Comparison of ENCODE assay signal across 29 cellular contexts in the genomic region with DNA sequence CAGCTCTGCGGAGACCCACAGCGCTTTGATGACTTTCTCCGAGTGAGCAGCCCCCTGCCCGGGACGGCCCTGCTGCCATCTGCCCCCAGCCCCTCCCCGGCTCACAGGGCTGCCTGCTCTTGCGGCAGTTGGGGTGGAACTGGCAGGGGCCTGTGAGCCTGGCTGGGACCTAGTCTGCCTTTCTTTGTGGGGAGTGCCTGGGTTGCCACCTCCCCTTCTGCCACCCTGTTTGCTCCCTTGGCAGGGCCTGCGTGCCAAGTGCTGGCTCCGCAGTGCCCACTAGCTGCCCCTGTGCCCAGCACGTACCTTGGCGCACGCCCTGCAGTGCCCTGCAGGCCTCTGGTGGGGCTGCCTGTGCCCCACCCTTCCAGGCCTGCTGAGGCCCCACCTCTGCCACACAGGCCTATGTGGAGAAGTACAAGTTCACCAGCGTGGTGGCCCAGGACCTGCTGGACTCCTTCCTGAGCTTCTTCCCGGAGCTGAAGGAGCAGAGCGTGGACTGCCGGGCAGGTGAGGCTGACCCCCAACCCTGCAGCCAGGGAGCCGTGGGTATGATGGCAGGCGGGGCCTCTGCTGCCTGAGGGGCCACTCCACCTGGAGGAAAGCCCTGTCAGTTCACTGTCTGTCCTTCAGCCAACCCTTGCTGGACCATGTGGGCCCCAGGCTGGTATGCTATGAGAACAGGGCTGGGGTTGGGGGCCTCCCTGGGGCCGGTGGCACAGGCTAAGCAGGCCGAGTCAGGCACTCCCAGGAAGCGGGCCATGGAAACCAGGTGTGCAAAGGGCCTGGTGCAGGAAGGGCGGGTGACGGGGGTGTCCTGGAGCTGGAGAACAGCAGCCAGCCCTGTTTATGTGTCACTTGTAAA. TPM values are rescaled to one million over a fixed set of nuclear protein-coding genes. Genes with fewer than 3 reads are reported as not detected.
DNase-seq lines count a peak whose midpoint lies in the region; FAIRE-seq and TF ChIP-seq lines count a peak whose summit lies in the region.
"Had no signal": no experiment of that assay in that cellular context is flagged by ENCODE, and none has a peak within 500 bp of the region (broad histone marks: within the 10 kb centered on the region; RNA-seq: fewer than 3 reads in every experiment).

No MANE protein-coding gene starts in this region.

- H3F3A ChIP-seq in GM23248 (ENCODE audit: insufficient read depth): peaks cover 8% of the 10 kb centered on the region; the same call in 1 of the 2 replicates

- H2AFZ ChIP-seq in GM23248: no peak overlapping the region
- H2AFZ ChIP-seq: hepatocyte had no signal

- H3K79me2 ChIP-seq in GM23248 (ENCODE audit: insufficient read depth): peaks cover 29% of the 10 kb centered on the region

- no peaks in the 10 kb centered on the region for H3K9me2 ChIP-seq in GM23248 (ENCODE audit: insufficient read depth)

- H3K36me3 ChIP-seq in GM23248 (ENCODE audit: low read depth): no peaks in the 10 kb centered on the region; the same call in 1 of the 2 replicates
- H3K36me3 ChIP-seq: ovary had no signal

- no peaks in the 10 kb centered on the region for H3K27me3 ChIP-seq in GM23248 (replicated peaks; ENCODE audit: insufficient read depth)
- H3K27me3 ChIP-seq: brain microvascular endothelial cell, hepatocyte, ovary, SJSA1, thyroid gland had no signal

- no peaks in the 10 kb centered on the region for H3K9me3 Mint-ChIP-seq in nephron progenitor cell
- H3K9me3 Mint-ChIP-seq: mesothelial cell of epicardium; natural killer cell; stimulated activated naive CD8-positive, alpha-beta T cell treated with anti-CD3 and anti-CD28 coated beads, Interleukin-15, Interleukin-2, amounts not matched to agents 100 ng/mL and 50 ng/mL, for 24 hours; T-cell had no signal

- H3K9ac ChIP-seq in GM23248: no peak overlapping the region

- no peaks in the 10 kb centered on the region for H3K27me3 Mint-ChIP-seq in nephron progenitor cell (ENCODE audit: low read depth, poor library complexity)
- H3K27me3 Mint-ChIP-seq: stimulated activated naive CD8-positive, alpha-beta T cell treated with anti-CD3 and anti-CD28 coated beads, Interleukin-15, Interleukin-2, amounts not matched to agents 100 ng/mL and 50 ng/mL, for 24 hours; T-cell had no signal

- H3K4me1 ChIP-seq in GM23248 (ENCODE audit: insufficient read depth): peaks cover 8% of the 10 kb centered on the region

- peak overlapping the region; percentile 32 for H3K27ac Mint-ChIP-seq in nephron progenitor cell
- H3K27ac Mint-ChIP-seq: activated CD8-positive, alpha-beta T cell treated with anti-CD3 and anti-CD28 coated beads, Interleukin-2, amount 10 ng/mL, durations not matched to agents 7 days and 5 days; mesothelial cell of epicardium; natural killer cell; stimulated activated naive CD8-positive, alpha-beta T cell treated with anti-CD3 and anti-CD28 coated beads, Interleukin-15, Interleukin-2, amounts not matched to agents 100 ng/mL and 50 ng/mL, for 24 hours; T-cell had no signal

- no peak overlapping the region for H3K4me2 ChIP-seq in GM23248 (ENCODE audit: unreplicated experiment)
- H3K4me2 ChIP-seq: hepatocyte had no signal

- in situ Hi-C loops in GM23248 (cut with MboI): no loop called here

- peaks cover 7% of the 10 kb centered on the region for H3K4me1 Mint-ChIP-seq in nephron progenitor cell
- H3K4me1 Mint-ChIP-seq: mesothelial cell of epicardium had no signal

- no peaks in the 10 kb centered on the region for H3K9me3 ChIP-seq in GM23248 (ENCODE audit: low read depth)
- H3K9me3 ChIP-seq: ovary, SJSA1, thyroid gland had no signal

- H3K36me3 Mint-ChIP-seq in nephron progenitor cell (ENCODE audit: low read depth): peaks cover 5% of the 10 kb centered on the region
- H3K36me3 Mint-ChIP-seq: mesothelial cell of epicardium, natural killer cell, T-cell had no signal

- no peak overlapping the region for H3K4me3 ChIP-seq in GM23248
- H3K4me3 ChIP-seq: hepatocyte, ovary, SJSA1, thyroid gland had no signal

- DNase-seq in GM12892 (ENCODE audit: insufficient read length) (no peak), epidermal melanocyte (ENCODE audit: insufficient read length, low spot score) (peak; percentile 2), nephron progenitor cell (no peak), RKO (ENCODE audit: low spot score) (no peak), NCI-H345 treated with DMSO at 0.1 percent for 48 hours (lab: John Stamatoyannopoulos, UW; ENCODE audit: unreplicated experiment) (no peak), GM23248 (no peak)
- DNase-seq: ACHN; activated CD4-positive, CD25-positive, alpha-beta regulatory T cell treated with anti-CD3 and anti-CD28 coated beads, Interleukin-2, amount 50 U/mL, for 72 hours; activated CD8-positive, alpha-beta T cell treated with anti-CD3 and anti-CD28 coated beads, Interleukin-2, amount 10 ng/mL, durations not matched to agents 7 days and 5 days; activated gamma-delta T cell treated with Interleukin-2 at 50 U/mL for 16 hours; activated T-cell treated with anti-CD3 and anti-CD28 coated beads for 4 hours; brain microvascular endothelial cell; DMS79; effector CD4-positive, alpha-beta T cell; foreskin melanocyte; GOT3; IMR-90; natural killer cell; NCI-H1092 treated with DMSO at 0.1 percent for 48 hours; NCI-H510A treated with DMSO at 0.1 percent for 48 hours; T-cell; thyroid gland had no signal

- 86 to 90% methylated on average over 18 to 21 of the region's 23 CpGs for WGBS in GM23248 (ENCODE audit: low coverage in 1 of 2, low lambda C conversion rate in 2 of 2, missing lambda C conversion rate in 2 of 2), 2 experiments

- no peak overlapping the region for H3K27ac ChIP-seq in GM23248
- H3K27ac ChIP-seq: brain microvascular endothelial cell, hepatocyte, ovary, SJSA1, thyroid gland had no signal

- FAIRE-seq in GM12892 (lab: Jason Lieb, UNC): no peak
- FAIRE-seq: TTC549 had no signal

- H3K4me3 Mint-ChIP-seq in nephron progenitor cell: no peak overlapping the region
- H3K4me3 Mint-ChIP-seq: activated CD8-positive, alpha-beta T cell treated with anti-CD3 and anti-CD28 coated beads, Interleukin-2, amount 10 ng/mL, durations not matched to agents 7 days and 5 days; mesothelial cell of epicardium; natural killer cell; stimulated activated naive CD8-positive, alpha-beta T cell treated with anti-CD3 and anti-CD28 coated beads, Interleukin-15, Interleukin-2, amounts not matched to agents 100 ng/mL and 50 ng/mL, for 24 hours; T-cell had no signal

- TF ChIP-seq POLR2A in GM12892 (IDR thresholded peaks at IDR 0.05; ENCODE audit: low read depth, low read length): 0 out of 2 replicates have a peak, but pooled peaks have one; percentile 10

- TF ChIP-seq CTCF in nephron progenitor cell (IDR thresholded peaks at IDR 0.05): no peak

- H4K20me1 ChIP-seq in GM23248 (ENCODE audit: insufficient read depth): no peaks in the 10 kb centered on the region; the same call in 1 of the 2 replicates

RNA-seq across cellular contexts. Expression of gene RNPEPL1, which starts 7.0 kb away (rescaled TPM):
- polyA plus RNA-seq in GM12892 (2012; ENCODE audit: missing spikeins): 10.2 TPM
- 20.2 and 23.0 TPM in 2 replicates for total RNA-seq in GM23248 (2014; rRNA removed; shearing (Covaris generic))
- 11.1 and 11.2 TPM in 2 replicates for polyA plus RNA-seq in GM23248 (2016; fragmentation: Nextera tagmentation; extraction: Ambion mirVana)

RNA-seq across cellular contexts. Expression of gene CAPN10, which starts 11.2 kb away (rescaled TPM):
- 12.0 TPM for polyA plus RNA-seq in GM12892 (2012; ENCODE audit: missing spikeins)
- total RNA-seq in GM23248 (2014; rRNA removed; shearing (Covaris generic)): 13.3 and 29.5 TPM in 2 replicates
- polyA plus RNA-seq in GM23248 (2016; fragmentation: Nextera tagmentation; extraction: Ambion mirVana): 10.0 and 11.5 TPM in 2 replicates

RNA-seq across cellular contexts. Expression of gene DUSP28, which starts 15.2 kb away (rescaled TPM):
- 7.3 TPM for polyA plus RNA-seq in GM12892 (2012; ENCODE audit: missing spikeins)
- total RNA-seq in GM23248 (2014; rRNA removed; shearing (Covaris generic)): 1.5 and 3.2 TPM in 2 replicates
- polyA plus RNA-seq in GM23248 (2016; fragmentation: Nextera tagmentation; extraction: Ambion mirVana): 4.9 and 5.8 TPM in 2 replicates

RNA-seq across cellular contexts. Expression of gene ANKMY1, which starts 17.5 kb away (rescaled TPM):
- 9.9 TPM for polyA plus RNA-seq in GM12892 (2012; ENCODE audit: missing spikeins)
- total RNA-seq in GM23248 (2014; rRNA removed; shearing (Covaris generic)): 10.1 and 12.8 TPM in 2 replicates
- polyA plus RNA-seq in GM23248 (2016; fragmentation: Nextera tagmentation; extraction: Ambion mirVana): 5.1 and 5.6 TPM in 2 replicates

RNA-seq across cellular contexts. Expression of gene GPR35, which starts 49.9 kb away (rescaled TPM):
- polyA plus RNA-seq in GM12892 (2012; ENCODE audit: missing spikeins): 1.1 TPM
- total RNA-seq in GM23248 (2014; rRNA removed; shearing (Covaris generic)): 0.25 TPM in 1 of 2 replicates, not detected in the other
- 0.14 and 0.27 TPM in 2 replicates for polyA plus RNA-seq in GM23248 (2016; fragmentation: Nextera tagmentation; extraction: Ambion mirVana)
- total RNA-seq: epithelial cell of proximal tubule, IMR-90 had no signal
